18 cellular contexts compared by ENCODE assay signal in the genomic region with DNA sequence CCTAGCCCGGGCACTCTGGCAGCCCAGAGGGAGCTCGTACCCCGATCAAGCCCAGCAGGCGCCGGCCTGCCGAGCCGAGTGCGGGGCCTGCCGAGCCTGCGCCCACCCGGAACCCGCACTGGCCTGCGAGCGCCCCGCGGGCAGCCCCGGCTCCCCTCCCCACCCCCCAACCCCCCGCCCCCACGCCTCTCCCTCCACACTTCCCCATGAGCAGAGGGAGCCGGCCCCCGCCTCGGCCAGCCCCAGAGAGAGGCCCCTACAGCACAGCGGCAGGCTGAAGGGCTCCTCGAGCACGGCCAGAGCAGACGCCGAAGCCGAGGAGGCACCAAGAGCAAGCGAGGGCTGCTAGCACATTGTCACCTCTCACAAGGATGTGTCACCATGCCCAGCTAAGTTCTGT. TPM values are rescaled to one million over a fixed set of nuclear protein-coding genes. Genes with fewer than 3 reads are reported as not detected.
DNase-seq lines count a peak whose midpoint lies in the region; ATAC-seq, FAIRE-seq and TF ChIP-seq lines count a peak whose summit lies in the region.
"Had no signal": no experiment of that assay in that cellular context is flagged by ENCODE, and none has a peak within 500 bp of the region (broad histone marks: within the 10 kb centered on the region; RNA-seq: fewer than 3 reads in every experiment).

No MANE protein-coding gene starts in this region.

- H2AK5ac ChIP-seq in H1 (ENCODE audit: low read depth, low read length) = no peak overlapping the region

- POLR2A ChIA-PET in H1 (lab: Charles Lee; ENCODE audit: partially characterized antibody) = interaction anchor here (1.4 to 2.7 kb wide), 3 partner anchors 18 to 50 kb away, joined by 4 to 14 read pairs (median 12); no protein-coding TSS in a partner anchor
- POLR2A ChIA-PET in activated CD8-positive, alpha-beta T cell treated with anti-CD3 and anti-CD28 coated beads, Interleukin-2, amount 10 ng/mL, durations not matched to agents 7 days and 5 days (lab: Charles Lee) = no interaction called here

- CTCF ChIA-PET in H1 (lab: Charles Lee; ENCODE audit: partially characterized antibody) = interaction anchor here (0.6 to 1.6 kb wide), 4 partner anchors 9 to 620 kb away, joined by 3 read pairs; no protein-coding TSS in a partner anchor
- CTCF ChIA-PET in activated CD8-positive, alpha-beta T cell treated with anti-CD3 and anti-CD28 coated beads, Interleukin-2, amount 10 ng/mL, durations not matched to agents 7 days and 5 days (lab: Charles Lee) = no interaction called here

- no peaks in the 10 kb centered on the region for H3K23me2 ChIP-seq in H1 (ENCODE audit: low read depth, low read length)

- H3K4me1 ChIP-seq in HUES64 (ENCODE audit: insufficient read depth, low read length) (peaks cover 10% of the 10 kb centered on the region), H1 (replicated peaks in 1 of 4; ENCODE audit: control insufficient read depth in 3 of 4, insufficient read depth in 4 of 4, low read length in 3 of 4) (peaks cover 2 to 5% (median 3%) of the 10 kb centered on the region in 4 experiments), thyroid gland (no peaks in the 10 kb centered on the region)

- no peak for TF ChIP-seq RAD21 in H1 (IDR thresholded peaks at IDR 0.05 in 1 of 2, conservative IDR thresholded peaks at IDR 0.05 in 1 of 2; ENCODE audit: low read depth in 2 of 2, low read length in 2 of 2)

- no peak overlapping the region for H2BK15ac ChIP-seq in H1 (ENCODE audit: low read length)

- H3K4me3 ChIP-seq in HUES64 (ENCODE audit: low read length) = peak overlapping the region; percentile 27; the same call in 1 of the 2 replicates
- peak overlapping the region in 2 of 4 experiments; percentile 29 to 47; a peak in 4 of 8 replicates for H3K4me3 ChIP-seq in H1 (ENCODE audit: extremely low read depth in 1 of 4, insufficient read depth in 2 of 4, low read depth in 3 of 4, low read length in 4 of 4)
- H3K4me3 ChIP-seq in thyroid gland (replicated peaks in 1 of 3) = no peak overlapping the region
- H3K4me3 ChIP-seq: SK-N-MC had no signal

- H3K4me1 Mint-ChIP-seq in activated CD8-positive, alpha-beta T cell treated with anti-CD3 and anti-CD28 coated beads, Interleukin-2, amount 10 ng/mL, durations not matched to agents 7 days and 5 days (ENCODE audit: low read depth) = no peaks in the 10 kb centered on the region

- TF ChIP-seq EP300 in H1 (IDR thresholded peaks at IDR 0.05; ENCODE audit: borderline replicate concordance in 1 of 2, low read depth in 2 of 2, low read length in 2 of 2) = no peak

- no peaks in the 10 kb centered on the region for H3K79me1 ChIP-seq in H1 (ENCODE audit: low read depth, low read length)

- no peaks in the 10 kb centered on the region for H4K20me1 ChIP-seq in H1 (replicated peaks in 1 of 2; ENCODE audit: control insufficient read depth in 1 of 2, insufficient read depth in 2 of 2, low read length in 2 of 2)

- H2BK120ac ChIP-seq in H1 (replicated peaks; ENCODE audit: low read depth, low read length) = peak overlapping the region; percentile 54

- H2BK12ac ChIP-seq in H1 (ENCODE audit: low read depth, low read length) = peak overlapping the region; percentile 39; the same call in 1 of the 2 replicates

- WGBS in HUES64 = 36% methylated on average over 21 of the region's 29 CpGs
- 38% methylated on average over 15 of the region's 29 CpGs; no CpG with 5 or more reads in 1 of the 2 experiments for WGBS in H1 (ENCODE audit: extremely low coverage in 1 of 2, insufficient coverage in 1 of 2, insufficient read length in 1 of 2, insufficient replicate concordance in 2 of 2, low coverage in 1 of 2, low lambda C conversion rate in 2 of 2, missing lambda C conversion rate in 1 of 2), 2 experiments
- 78% methylated on average over 6 to 21 of the region's 29 CpGs for WGBS in thyroid gland, 2 donors

- no peak overlapping the region for H4K91ac ChIP-seq in H1 (replicated peaks; ENCODE audit: insufficient read length, low read length)

- ATAC-seq in activated CD8-positive, alpha-beta T cell treated with anti-CD3 and anti-CD28 coated beads, Interleukin-2, amount 10 ng/mL, durations not matched to agents 7 days and 5 days = no peak
- ATAC-seq in GM21737 (IDR thresholded peaks at IDR 0.05; ENCODE audit: unreplicated experiment) = no peak
- ATAC-seq in HG02885 (IDR thresholded peaks at IDR 0.05; ENCODE audit: poor library complexity, unreplicated experiment) = no peak
- ATAC-seq: HCT116, Panc1 had no signal

- H3K18ac ChIP-seq in H1 (ENCODE audit: extremely low read depth, low read length) = no peak overlapping the region

- H3K23ac ChIP-seq in H1 (ENCODE audit: insufficient read length) = no peak overlapping the region

- H2BK5ac ChIP-seq in H1 (ENCODE audit: low read depth, low read length) = no peak overlapping the region; the same call in 1 of the 2 replicates

- no peak overlapping the region for H4K5ac ChIP-seq in H1 (ENCODE audit: insufficient read length, low read depth, low read length)

- H3K9me3 ChIP-seq in HUES64 (ENCODE audit: insufficient read depth, low read depth, low read length) = no peaks in the 10 kb centered on the region
- H3K9me3 ChIP-seq in H1 (ENCODE audit: insufficient read depth in 2 of 2, low read depth in 1 of 2, low read length in 1 of 2) = no peaks in the 10 kb centered on the region
- no peaks in the 10 kb centered on the region for H3K9me3 ChIP-seq in thyroid gland

- H2BK20ac ChIP-seq in H1 (ENCODE audit: low read length) = no peak overlapping the region

- H3K9ac ChIP-seq in HUES64 (ENCODE audit: low read depth, low read length) = no peak overlapping the region
- no peak overlapping the region for H3K9ac ChIP-seq in H1 (replicated peaks in 1 of 4; ENCODE audit: extremely low read depth in 1 of 4, low read depth in 3 of 4, low read length in 3 of 4)

- H3K4me3 Mint-ChIP-seq in activated CD8-positive, alpha-beta T cell treated with anti-CD3 and anti-CD28 coated beads, Interleukin-2, amount 10 ng/mL, durations not matched to agents 7 days and 5 days = no peak overlapping the region

- H3K56ac ChIP-seq in H1 (replicated peaks; ENCODE audit: insufficient read length, low read depth, low read length) = no peak overlapping the region

- no peak overlapping the region for H3K14ac ChIP-seq in H1 (ENCODE audit: insufficient read length)

- H3K27me3 ChIP-seq in HUES64 (ENCODE audit: insufficient read depth, low read length) = no peaks in the 10 kb centered on the region
- no peaks in the 10 kb centered on the region for H3K27me3 ChIP-seq in H1 (replicated peaks in 1 of 4; ENCODE audit: control insufficient read depth in 3 of 4, extremely low read depth in 1 of 4, insufficient read depth in 3 of 4, low read length in 3 of 4)
- H3K27me3 ChIP-seq in thyroid gland = no peaks in the 10 kb centered on the region

- intact Hi-C loops in thyroid gland (cut with DNase I) = no loop called here

- H3K27ac Mint-ChIP-seq in activated CD8-positive, alpha-beta T cell treated with anti-CD3 and anti-CD28 coated beads, Interleukin-2, amount 10 ng/mL, durations not matched to agents 7 days and 5 days = no peak overlapping the region

- FAIRE-seq in H1 (lab: Jason Lieb, UNC) = no peak
- FAIRE-seq: GM19239 had no signal

- H3K4me2 ChIP-seq in H1 (ENCODE audit: insufficient read depth in 1 of 2, low read depth in 2 of 2, low read length in 2 of 2) = peak overlapping the region; percentile 10 to 55; a peak in 2 of 4 replicates

- TF ChIP-seq POLR2A in H1 (IDR thresholded peaks at IDR 0.05; ENCODE audit: control extremely low read depth in 1 of 2, low read depth in 2 of 2, low read length in 2 of 2) (no peak), thyroid gland (IDR thresholded peaks at IDR 0.05) (no peak)

- no peak overlapping the region for H3K4ac ChIP-seq in H1 (replicated peaks; ENCODE audit: insufficient read length, low read depth, low read length)

- no peaks in the 10 kb centered on the region for H3K9me3 Mint-ChIP-seq in activated CD8-positive, alpha-beta T cell treated with anti-CD3 and anti-CD28 coated beads, Interleukin-2, amount 10 ng/mL, durations not matched to agents 7 days and 5 days (ENCODE audit: insufficient read depth)

- H3K36me3 ChIP-seq in HUES64 (ENCODE audit: insufficient read depth, low read length) = no peaks in the 10 kb centered on the region
- H3K36me3 ChIP-seq in H1 (ENCODE audit: control insufficient read depth in 2 of 4, insufficient read depth in 4 of 4, low read length in 3 of 4) = no peaks in the 10 kb centered on the region
- no peaks in the 10 kb centered on the region for H3K36me3 ChIP-seq in thyroid gland

- no peak overlapping the region for H4K8ac ChIP-seq in H1 (ENCODE audit: extremely low read depth, insufficient read depth, low read length)

- TF ChIP-seq CTCF in H1 (IDR thresholded peaks at IDR 0.05; ENCODE audit: control extremely low read depth in 1 of 3, insufficient read depth in 1 of 3, low read depth in 1 of 3, low read length in 3 of 3) = no peak
- TF ChIP-seq CTCF in thyroid gland (IDR thresholded peaks at IDR 0.05) = no peak

- DNase-seq in H1 (ENCODE audit: low read depth in 1 of 2, low spot score in 2 of 2) (peak in 1 of 2 experiments; percentile 68), islet precursor cell (peak; percentile 68), thyroid gland (peak; percentile 28 to 38)
- DNase-seq in activated CD8-positive, alpha-beta T cell treated with anti-CD3 and anti-CD28 coated beads, Interleukin-2, amount 10 ng/mL, durations not matched to agents 7 days and 5 days = no peak
- DNase-seq: COR-L47, DMS153, NCI-H1048, NCI-H1436 treated with DMSO at 0.1 percent for 48 hours, NCI-H2029 treated with DMSO at 0.1 percent for 48 hours, NCI-H510A treated with DMSO at 0.1 percent for 48 hours, Right ventricle myocardium superior had no signal

- H3K27me3 Mint-ChIP-seq in activated CD8-positive, alpha-beta T cell treated with anti-CD3 and anti-CD28 coated beads, Interleukin-2, amount 10 ng/mL, durations not matched to agents 7 days and 5 days (ENCODE audit: low read depth) = no peaks in the 10 kb centered on the region

- H3K79me2 ChIP-seq in H1 (ENCODE audit: control insufficient read depth in 1 of 2, insufficient read depth in 2 of 2, low read length in 2 of 2) = no peaks in the 10 kb centered on the region

- H3K36me3 Mint-ChIP-seq in activated CD8-positive, alpha-beta T cell treated with anti-CD3 and anti-CD28 coated beads, Interleukin-2, amount 10 ng/mL, durations not matched to agents 7 days and 5 days (ENCODE audit: low read depth) = no peaks in the 10 kb centered on the region

- 0 out of 2 replicates have a peak overlapping the region, but pooled peaks have one; percentile 75 for H2AFZ ChIP-seq in H1 (ENCODE audit: low read length)

- H3K27ac ChIP-seq in HUES64 (ENCODE audit: low read depth, low read length) = no peak overlapping the region
- H3K27ac ChIP-seq in H1 (ENCODE audit: low read depth, low read length) = no peak overlapping the region
- no peak overlapping the region for H3K27ac ChIP-seq in thyroid gland
- H3K27ac ChIP-seq: SK-N-MC had no signal

RNA-seq across cellular contexts. Expression of gene CCDC180, which starts 36.2 kb away (rescaled TPM):
- polyA plus RNA-seq in HUES64 (2013, experiment 1 of 2) = 1.4 TPM
- polyA plus RNA-seq in HUES64 (2013, experiment 2 of 2) = 3.0 TPM
- 3.6 and 8.2 TPM in 2 replicates for total RNA-seq in H1 (2021; fragmentation: NEBNext Ultra II Directional; extraction: Animal tissue kit (Norgen Biotek cat#: 25700))
- 1.1 and 2.6 TPM in 2 replicates for polyA plus RNA-seq in H1 (2011; rRNA removed)
- 2.9 TPM for polyA plus RNA-seq in H1 (2011; cell fraction: cytosol; rRNA removed)
- polyA plus RNA-seq in H1 (2011; cell fraction: nucleus; rRNA removed) = 13.0 TPM
- polyA plus RNA-seq in H1 (2012, experiment 1 of 2) = 4.8 to 7.4 TPM (median 6.2 TPM) in 4 replicates
- 0.04 TPM for polyA plus RNA-seq in H1 (2012, experiment 2 of 2)
- 3.6 TPM for polyA plus RNA-seq in H1 (2013, experiment 1 of 2)
- polyA plus RNA-seq in H1 (2013, experiment 2 of 2) = 2.8 TPM
- polyA minus RNA-seq in H1 (2011; rRNA and poly(A)+ RNA removed) = 2.5 and 4.4 TPM in 2 replicates
- polyA minus RNA-seq in H1 (2011; cell fraction: cytosol; rRNA and poly(A)+ RNA removed) = 1.8 TPM
- polyA minus RNA-seq in H1 (2011; cell fraction: nucleus; rRNA and poly(A)+ RNA removed) = 18.0 TPM
- total RNA-seq in thyroid gland = 10 to 100 TPM in 3 of 4 donors, 1 to 10 TPM in 1; 5.2 to 33.0 (median 11.0) TPM
- total RNA-seq in activated CD8-positive, alpha-beta T cell treated with anti-CD3 and anti-CD28 coated beads, Interleukin-2, amount 10 ng/mL, durations not matched to agents 7 days and 5 days = 1 to 10 TPM; 3.6 to 5.1 TPM
